In the genomic region with DNA sequence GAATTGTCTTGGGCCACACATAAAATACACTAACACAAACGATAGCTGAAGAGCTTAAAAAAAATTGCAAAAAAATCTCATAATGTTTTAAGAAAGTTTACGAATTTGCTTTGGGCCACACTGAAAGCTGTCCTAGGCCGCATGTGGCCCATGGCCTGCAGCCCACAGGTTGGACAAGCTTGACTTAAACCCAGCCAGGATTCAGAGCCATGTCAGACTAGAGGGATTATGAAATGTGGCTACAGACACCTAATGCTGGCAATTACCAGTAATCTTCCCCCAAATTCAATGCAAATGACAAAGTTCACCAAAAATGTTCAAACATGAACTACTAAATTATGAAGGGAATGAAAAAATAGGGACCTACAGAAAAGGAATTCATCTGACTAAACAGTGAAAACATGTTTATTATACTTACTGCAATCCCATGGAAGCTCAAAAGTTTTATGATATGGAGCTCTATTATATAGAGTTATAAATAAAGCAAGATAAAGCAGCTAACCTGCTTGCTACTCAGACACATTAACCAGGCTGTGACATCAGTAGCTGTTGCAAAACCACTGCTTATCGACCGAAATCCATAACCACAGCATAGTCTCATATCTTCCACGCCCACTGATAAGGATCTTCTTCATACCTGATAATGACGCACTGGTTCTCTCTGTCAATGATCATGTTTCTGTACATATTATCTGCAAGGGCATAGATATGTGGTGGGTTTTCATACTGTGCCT, we compare ENCODE assay signal across 1 cellular context.
TF ChIP-seq lines count a peak whose summit lies in the region.

No MANE protein-coding gene starts in this region.

TF ChIP-seq in HEK293, 187 proteins besides CTCF, POLR2A, EP300 and RAD21 (continued from another document):
- TF ChIP-seq, protein P1, sequence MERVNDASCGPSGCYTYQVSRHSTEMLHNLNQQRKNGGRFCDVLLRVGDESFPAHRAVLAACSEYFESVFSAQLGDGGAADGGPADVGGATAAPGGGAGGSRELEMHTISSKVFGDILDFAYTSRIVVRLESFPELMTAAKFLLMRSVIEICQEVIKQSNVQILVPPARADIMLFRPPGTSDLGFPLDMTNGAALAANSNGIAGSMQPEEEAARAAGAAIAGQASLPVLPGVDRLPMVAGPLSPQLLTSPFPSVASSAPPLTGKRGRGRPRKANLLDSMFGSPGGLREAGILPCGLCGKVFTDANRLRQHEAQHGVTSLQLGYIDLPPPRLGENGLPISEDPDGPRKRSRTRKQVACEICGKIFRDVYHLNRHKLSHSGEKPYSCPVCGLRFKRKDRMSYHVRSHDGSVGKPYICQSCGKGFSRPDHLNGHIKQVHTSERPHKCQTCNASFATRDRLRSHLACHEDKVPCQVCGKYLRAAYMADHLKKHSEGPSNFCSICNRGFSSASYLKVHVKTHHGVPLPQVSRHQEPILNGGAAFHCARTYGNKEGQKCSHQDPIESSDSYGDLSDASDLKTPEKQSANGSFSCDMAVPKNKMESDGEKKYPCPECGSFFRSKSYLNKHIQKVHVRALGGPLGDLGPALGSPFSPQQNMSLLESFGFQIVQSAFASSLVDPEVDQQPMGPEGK (tag by site-specific recombination; IDR thresholded peaks at IDR 0.05): no peak
- TF ChIP-seq, protein P2, sequence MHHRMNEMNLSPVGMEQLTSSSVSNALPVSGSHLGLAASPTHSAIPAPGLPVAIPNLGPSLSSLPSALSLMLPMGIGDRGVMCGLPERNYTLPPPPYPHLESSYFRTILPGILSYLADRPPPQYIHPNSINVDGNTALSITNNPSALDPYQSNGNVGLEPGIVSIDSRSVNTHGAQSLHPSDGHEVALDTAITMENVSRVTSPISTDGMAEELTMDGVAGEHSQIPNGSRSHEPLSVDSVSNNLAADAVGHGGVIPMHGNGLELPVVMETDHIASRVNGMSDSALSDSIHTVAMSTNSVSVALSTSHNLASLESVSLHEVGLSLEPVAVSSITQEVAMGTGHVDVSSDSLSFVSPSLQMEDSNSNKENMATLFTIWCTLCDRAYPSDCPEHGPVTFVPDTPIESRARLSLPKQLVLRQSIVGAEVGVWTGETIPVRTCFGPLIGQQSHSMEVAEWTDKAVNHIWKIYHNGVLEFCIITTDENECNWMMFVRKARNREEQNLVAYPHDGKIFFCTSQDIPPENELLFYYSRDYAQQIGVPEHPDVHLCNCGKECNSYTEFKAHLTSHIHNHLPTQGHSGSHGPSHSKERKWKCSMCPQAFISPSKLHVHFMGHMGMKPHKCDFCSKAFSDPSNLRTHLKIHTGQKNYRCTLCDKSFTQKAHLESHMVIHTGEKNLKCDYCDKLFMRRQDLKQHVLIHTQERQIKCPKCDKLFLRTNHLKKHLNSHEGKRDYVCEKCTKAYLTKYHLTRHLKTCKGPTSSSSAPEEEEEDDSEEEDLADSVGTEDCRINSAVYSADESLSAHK (tag by site-specific recombination; IDR thresholded peaks at IDR 0.05): no peak
- TF ChIP-seq ZNF670 (tag by site-specific recombination; IDR thresholded peaks at IDR 0.05; ENCODE audit: low read depth) (no peak), ZNF175 (tag by site-specific recombination; IDR thresholded peaks at IDR 0.05) (no peak), ZNF629 (tag by site-specific recombination; IDR thresholded peaks at IDR 0.05) (peak; percentile 66), KLF9 (tag by site-specific recombination; IDR thresholded peaks at IDR 0.05; ENCODE audit: low read depth) (no peak), ZNF311 (tag by site-specific recombination; IDR thresholded peaks at IDR 0.05; ENCODE audit: borderline replicate concordance) (no peak), ZNF48 (tag by site-specific recombination; IDR thresholded peaks at IDR 0.05) (no peak), ZNF404 (tag by site-specific recombination; IDR thresholded peaks at IDR 0.05) (no peak), ZNF600 (tag by site-specific recombination; IDR thresholded peaks at IDR 0.05) (peak; percentile 52; the same call in 1 of the 2 replicates), REPIN1 (tag by site-specific recombination; IDR thresholded peaks at IDR 0.05; ENCODE audit: low read depth) (no peak)
- TF ChIP-seq, protein P3, sequence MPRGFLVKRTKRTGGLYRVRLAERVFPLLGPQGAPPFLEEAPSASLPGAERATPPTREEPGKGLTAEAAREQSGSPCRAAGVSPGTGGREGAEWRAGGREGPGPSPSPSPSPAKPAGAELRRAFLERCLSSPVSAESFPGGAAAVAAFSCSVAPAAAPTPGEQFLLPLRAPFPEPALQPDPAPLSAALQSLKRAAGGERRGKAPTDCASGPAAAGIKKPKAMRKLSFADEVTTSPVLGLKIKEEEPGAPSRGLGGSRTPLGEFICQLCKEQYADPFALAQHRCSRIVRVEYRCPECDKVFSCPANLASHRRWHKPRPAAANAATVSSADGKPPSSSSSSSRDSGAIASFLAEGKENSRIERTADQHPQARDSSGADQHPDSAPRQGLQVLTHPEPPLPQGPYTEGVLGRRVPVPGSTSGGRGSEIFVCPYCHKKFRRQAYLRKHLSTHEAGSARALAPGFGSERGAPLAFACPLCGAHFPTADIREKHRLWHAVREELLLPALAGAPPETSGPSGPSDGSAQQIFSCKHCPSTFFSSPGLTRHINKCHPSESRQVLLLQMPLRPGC (tag by site-specific recombination; IDR thresholded peaks at IDR 0.05): no peak
- TF ChIP-seq, protein P4, sequence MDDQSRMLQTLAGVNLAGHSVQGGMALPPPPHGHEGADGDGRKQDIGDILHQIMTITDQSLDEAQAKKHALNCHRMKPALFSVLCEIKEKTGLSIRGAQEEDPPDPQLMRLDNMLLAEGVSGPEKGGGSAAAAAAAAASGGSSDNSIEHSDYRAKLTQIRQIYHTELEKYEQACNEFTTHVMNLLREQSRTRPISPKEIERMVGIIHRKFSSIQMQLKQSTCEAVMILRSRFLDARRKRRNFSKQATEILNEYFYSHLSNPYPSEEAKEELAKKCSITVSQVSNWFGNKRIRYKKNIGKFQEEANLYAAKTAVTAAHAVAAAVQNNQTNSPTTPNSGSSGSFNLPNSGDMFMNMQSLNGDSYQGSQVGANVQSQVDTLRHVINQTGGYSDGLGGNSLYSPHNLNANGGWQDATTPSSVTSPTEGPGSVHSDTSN (CRISPR knock-in tag; IDR thresholded peaks at IDR 0.05): no peak
- TF ChIP-seq, protein P5, sequence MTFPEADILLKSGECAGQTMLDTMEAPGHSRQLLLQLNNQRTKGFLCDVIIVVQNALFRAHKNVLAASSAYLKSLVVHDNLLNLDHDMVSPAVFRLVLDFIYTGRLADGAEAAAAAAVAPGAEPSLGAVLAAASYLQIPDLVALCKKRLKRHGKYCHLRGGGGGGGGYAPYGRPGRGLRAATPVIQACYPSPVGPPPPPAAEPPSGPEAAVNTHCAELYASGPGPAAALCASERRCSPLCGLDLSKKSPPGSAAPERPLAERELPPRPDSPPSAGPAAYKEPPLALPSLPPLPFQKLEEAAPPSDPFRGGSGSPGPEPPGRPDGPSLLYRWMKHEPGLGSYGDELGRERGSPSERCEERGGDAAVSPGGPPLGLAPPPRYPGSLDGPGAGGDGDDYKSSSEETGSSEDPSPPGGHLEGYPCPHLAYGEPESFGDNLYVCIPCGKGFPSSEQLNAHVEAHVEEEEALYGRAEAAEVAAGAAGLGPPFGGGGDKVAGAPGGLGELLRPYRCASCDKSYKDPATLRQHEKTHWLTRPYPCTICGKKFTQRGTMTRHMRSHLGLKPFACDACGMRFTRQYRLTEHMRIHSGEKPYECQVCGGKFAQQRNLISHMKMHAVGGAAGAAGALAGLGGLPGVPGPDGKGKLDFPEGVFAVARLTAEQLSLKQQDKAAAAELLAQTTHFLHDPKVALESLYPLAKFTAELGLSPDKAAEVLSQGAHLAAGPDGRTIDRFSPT (tag by site-specific recombination; IDR thresholded peaks at IDR 0.05): no peak
- TF ChIP-seq, protein P6, sequence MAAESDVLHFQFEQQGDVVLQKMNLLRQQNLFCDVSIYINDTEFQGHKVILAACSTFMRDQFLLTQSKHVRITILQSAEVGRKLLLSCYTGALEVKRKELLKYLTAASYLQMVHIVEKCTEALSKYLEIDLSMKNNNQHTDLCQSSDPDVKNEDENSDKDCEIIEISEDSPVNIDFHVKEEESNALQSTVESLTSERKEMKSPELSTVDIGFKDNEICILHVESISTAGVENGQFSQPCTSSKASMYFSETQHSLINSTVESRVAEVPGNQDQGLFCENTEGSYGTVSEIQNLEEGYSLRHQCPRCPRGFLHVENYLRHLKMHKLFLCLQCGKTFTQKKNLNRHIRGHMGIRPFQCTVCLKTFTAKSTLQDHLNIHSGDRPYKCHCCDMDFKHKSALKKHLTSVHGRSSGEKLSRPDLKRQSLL (tag by site-specific recombination; IDR thresholded peaks at IDR 0.05): no peak
